In genomic region chr13:31199527-31199848, GRCh38 we compare ENCODE assay signal across 8 cellular contexts. TPM values are rescaled to one million over a fixed set of nuclear protein-coding genes. Genes with fewer than 3 reads are reported as not detected.
A peak's percentile ranks its signal among the peaks of the same experiment; 100 is the strongest.
DNase-seq lines count a peak whose midpoint lies in the region; ATAC-seq, FAIRE-seq and TF ChIP-seq lines count a peak whose summit lies in the region.

No MANE protein-coding gene starts in this region.

- DNase-seq in T-helper 1 cell, result no peak
- DNase-seq in WTC11 (ENCODE audit: low spot score), result no peak
- DNase-seq in putamen (ENCODE audit: low spot score), result no peak
- DNase-seq in NCI-H69 (lab: John Stamatoyannopoulos, UW), result no peak
- DNase-seq in D721Med (ENCODE audit: insufficient read length, low spot score), result no peak

- H3K4me1 ChIP-seq in iPS-18a (ENCODE audit: control insufficient read depth, low read depth, low read length) (no peaks in the 10 kb centered on the region), subcutaneous abdominal adipose tissue (ENCODE audit: control insufficient read depth in 5 of 5, insufficient read depth in 5 of 5, low read length in 5 of 5) (peaks cover 4 to 18% (median 14%) of the 10 kb centered on the region in 5 donors)

- H3K27me3 ChIP-seq in iPS-18a (ENCODE audit: control insufficient read depth, insufficient read depth, low read length) (peaks cover 14% of the 10 kb centered on the region), subcutaneous abdominal adipose tissue (ENCODE audit: control insufficient read depth in 5 of 5, insufficient read depth in 4 of 5, low read length in 5 of 5) (no peaks in the 10 kb centered on the region)

- H3K9ac ChIP-seq in iPS-18a (ENCODE audit: low read length), result no peak overlapping the region
- peak overlapping the region in 3 of 5 donors; percentile 19 to 78 (median 78) for H3K9ac ChIP-seq in subcutaneous abdominal adipose tissue (ENCODE audit: low read length in 5 of 5)

- no peak for FAIRE-seq in D721Med (lab: Jason Lieb, UNC)

- H3K9me3 Mint-ChIP-seq in T-helper 1 cell treated with Interleukin-12 subunit alpha and Interleukin-12 subunit beta and Interleukin-4 antibody, amounts not matched to agents 30 μg/mL and 1 μg/mL, for 36 hours, result no peaks in the 10 kb centered on the region
- H3K9me3 Mint-ChIP-seq in WTC11, result no peaks in the 10 kb centered on the region

- CTCF ChIA-PET in WTC11 (lab: Charles Lee), result interaction anchor here (0.6 to 2.2 kb wide), 8 partner anchors 9 to 225 kb away, joined by 3 to 15 read pairs (median 4); no protein-coding TSS in a partner anchor

- H3K36me3 ChIP-seq in iPS-18a (ENCODE audit: control insufficient read depth, low read depth, low read length), result no peaks in the 10 kb centered on the region
- H3K36me3 ChIP-seq in subcutaneous abdominal adipose tissue (ENCODE audit: control insufficient read depth in 5 of 5, insufficient read depth in 5 of 5, low read length in 5 of 5), result no peaks in the 10 kb centered on the region

- H3K4me3 ChIP-seq in iPS-18a (ENCODE audit: low read length), result peak overlapping the region; percentile 50
- H3K4me3 ChIP-seq in subcutaneous abdominal adipose tissue (ENCODE audit: low read depth in 1 of 5, low read length in 5 of 5), result peak overlapping the region; percentile 49 to 77 (median 71)

- peak overlapping the region; percentile 89 for H3K27ac Mint-ChIP-seq in T-helper 1 cell treated with Interleukin-12 subunit alpha and Interleukin-12 subunit beta and Interleukin-4 antibody, amounts not matched to agents 30 μg/mL and 1 μg/mL, for 36 hours
- H3K27ac Mint-ChIP-seq in WTC11, result 0 out of 2 replicates have a peak overlapping the region, but pooled peaks have one; percentile 16

- no peak for TF ChIP-seq CTCF in WTC11 (IDR thresholded peaks at IDR 0.05)
- no peak for TF ChIP-seq CTCF in D721Med (IDR thresholded peaks at IDR 0.05; ENCODE audit: insufficient read depth, missing control alignments)

- H3K4me1 Mint-ChIP-seq in T-helper 1 cell treated with Interleukin-12 subunit alpha and Interleukin-12 subunit beta and Interleukin-4 antibody, amounts not matched to agents 30 μg/mL and 1 μg/mL, for 36 hours (ENCODE audit: low read depth), result peaks cover 15% of the 10 kb centered on the region
- H3K4me1 Mint-ChIP-seq in WTC11, result peaks cover 25% of the 10 kb centered on the region

- POLR2A ChIA-PET in WTC11 (lab: Charles Lee), result interaction anchor here (0.6 kb wide), 1 partner anchor 38 kb away, joined by 7 read pairs; no protein-coding TSS in a partner anchor

- no peak overlapping the region for H3K27ac ChIP-seq in iPS-18a (ENCODE audit: low read length)
- H3K27ac ChIP-seq in subcutaneous abdominal adipose tissue (ENCODE audit: low read depth, low read length), result peak overlapping the region; percentile 73

- ATAC-seq in WTC11, result no peak

- H3K27me3 Mint-ChIP-seq in T-helper 1 cell treated with Interleukin-12 subunit alpha and Interleukin-12 subunit beta and Interleukin-4 antibody, amounts not matched to agents 30 μg/mL and 1 μg/mL, for 36 hours (ENCODE audit: low read depth), result peaks cover 7% of the 10 kb centered on the region
- H3K27me3 Mint-ChIP-seq in WTC11 (ENCODE audit: low read depth), result peaks cover 12% of the 10 kb centered on the region

- H3K4me3 Mint-ChIP-seq in T-helper 1 cell treated with Interleukin-12 subunit alpha and Interleukin-12 subunit beta and Interleukin-4 antibody, amounts not matched to agents 30 μg/mL and 1 μg/mL, for 36 hours, result peak overlapping the region; percentile 81
- peak overlapping the region; percentile 64 for H3K4me3 Mint-ChIP-seq in WTC11

- H3K36me3 Mint-ChIP-seq in T-helper 1 cell treated with Interleukin-12 subunit alpha and Interleukin-12 subunit beta and Interleukin-4 antibody, amounts not matched to agents 30 μg/mL and 1 μg/mL, for 36 hours (ENCODE audit: low read depth), result no peaks in the 10 kb centered on the region
- H3K36me3 Mint-ChIP-seq in WTC11, result no peaks in the 10 kb centered on the region

- H3K9me3 ChIP-seq in iPS-18a (ENCODE audit: control insufficient read depth, low read depth, low read length), result no peaks in the 10 kb centered on the region
- H3K9me3 ChIP-seq in subcutaneous abdominal adipose tissue (ENCODE audit: control insufficient read depth in 5 of 5, low read length in 5 of 5), result no peaks in the 10 kb centered on the region

TF ChIP-seq in WTC11, 78 proteins besides CTCF, POLR2A, EP300 and RAD21:
- TF ChIP-seq FOXP4 (CRISPR knock-in tag; IDR thresholded peaks at IDR 0.05) (no peak), E2F4 (CRISPR knock-in tag; IDR thresholded peaks at IDR 0.05; ENCODE audit: borderline replicate concordance, low read depth) (no peak), ZNF423 (CRISPR knock-in tag; IDR thresholded peaks at IDR 0.05) (no peak), IRF2 (CRISPR knock-in tag; IDR thresholded peaks at IDR 0.05; ENCODE audit: borderline replicate concordance, low read depth) (no peak), OVOL2 (CRISPR knock-in tag; IDR thresholded peaks at IDR 0.05; ENCODE audit: borderline replicate concordance) (no peak), HMGA2 (CRISPR knock-in tag; IDR thresholded peaks at IDR 0.05) (no peak)
TF ChIP-seq in WTC11: peak in this region for 0.

RNA-seq across cellular contexts. Expression of gene B3GLCT, which starts 0.3 kb away (rescaled TPM):
- 2.4 to 3.1 TPM (median 2.7 TPM) in 3 replicates for total RNA-seq in WTC11 (2021)

RNA-seq across cellular contexts. Expression of gene HSPH1, which starts 37.8 kb away (rescaled TPM):
- 97.0 to 114 TPM (median 97.3 TPM) in 3 replicates for total RNA-seq in WTC11 (2021)
